ENCODE assay signal across 16 cellular contexts in genomic region chr5:167827766-167828165, GRCh38.
A peak's percentile ranks its signal among the peaks of the same experiment; 100 is the strongest.
DNase-seq lines count a peak whose midpoint lies in the region; ATAC-seq and TF ChIP-seq lines count a peak whose summit lies in the region.
"Had no signal": no experiment of that assay in that cellular context is flagged by ENCODE, and none has a peak within 500 bp of the region (broad histone marks: within the 10 kb centered on the region; RNA-seq: fewer than 3 reads in every experiment).

No MANE protein-coding gene starts in this region.

- DNase-seq in MCF 10A (ENCODE audit: unreplicated experiment) = peak; percentile 79
- no peak for DNase-seq in breast epithelium (ENCODE audit: low spot score in 2 of 2)
- peak; percentile 89 for DNase-seq in SW480 (ENCODE audit: low spot score)
- no peak for DNase-seq in NCI-H2196 treated with DMSO at 0.1 percent for 48 hours (lab: John Stamatoyannopoulos, UW; ENCODE audit: unreplicated experiment)
- no peak for DNase-seq in iPS-NIHi11 (ENCODE audit: low spot score)
- no peak for DNase-seq in activated CD4-positive, alpha-beta T cell treated with anti-CD3 and anti-CD28 coated beads, Interleukin-2, amount 10 ng/mL, durations not matched to agents 7 days and 5 days
- DNase-seq: AML-193; Caco-2; CD8-positive, alpha-beta memory T cell; GF-D8; H7 had no signal

- no peak overlapping the region for H3K4me3 Mint-ChIP-seq in MCF 10A (ENCODE audit: unreplicated experiment)
- H3K4me3 Mint-ChIP-seq in activated CD4-positive, alpha-beta T cell treated with anti-CD3 and anti-CD28 coated beads, Interleukin-2, amount 10 ng/mL, durations not matched to agents 7 days and 5 days = no peak overlapping the region
- H3K4me3 Mint-ChIP-seq: CD8-positive, alpha-beta memory T cell; GM23338 had no signal

- intact Hi-C loops in MCF 10A (cut with micrococcal nuclease) = no loop called here
- intact Hi-C loops in breast epithelium (cut with DNase I; ENCODE audit: low total_unique reads) = no loop called here

- no peak for TF ChIP-seq POLR2A in breast epithelium (IDR thresholded peaks at IDR 0.05)

- H3K9me3 ChIP-seq in breast epithelium = no peaks in the 10 kb centered on the region
- H3K9me3 ChIP-seq: BLaER1, Caco-2 had no signal

- BruUV-seq in MCF 10A (replicated peaks; lab: Mats Ljungman, UMichigan) = no TSS peak

- no peak overlapping the region for H3K4me3 ChIP-seq in breast epithelium
- H3K4me3 ChIP-seq: BLaER1, GM23338 had no signal

- H3K4me1 ChIP-seq in breast epithelium = no peaks in the 10 kb centered on the region
- H3K4me1 ChIP-seq: BLaER1, Caco-2 had no signal

- H3K27me3 Mint-ChIP-seq in MCF 10A (ENCODE audit: insufficient read depth, unreplicated experiment) = no peaks in the 10 kb centered on the region
- no peaks in the 10 kb centered on the region for H3K27me3 Mint-ChIP-seq in activated CD4-positive, alpha-beta T cell treated with anti-CD3 and anti-CD28 coated beads, Interleukin-2, amount 10 ng/mL, durations not matched to agents 7 days and 5 days
- H3K27me3 Mint-ChIP-seq: CD8-positive, alpha-beta memory T cell had no signal

- H3K4me1 Mint-ChIP-seq in MCF 10A (ENCODE audit: insufficient read depth, unreplicated experiment) = peaks cover 10% of the 10 kb centered on the region
- no peaks in the 10 kb centered on the region for H3K4me1 Mint-ChIP-seq in activated CD4-positive, alpha-beta T cell treated with anti-CD3 and anti-CD28 coated beads, Interleukin-2, amount 10 ng/mL, durations not matched to agents 7 days and 5 days
- H3K4me1 Mint-ChIP-seq: CD8-positive, alpha-beta memory T cell had no signal

- ATAC-seq in esophagus mucosa = peak; percentile 86
- no peak for ATAC-seq in GM19397 (IDR thresholded peaks at IDR 0.05; ENCODE audit: unreplicated experiment)
- ATAC-seq: GM23338 had no signal

- H3K27ac ChIP-seq in breast epithelium = no peak overlapping the region
- H3K27ac ChIP-seq: 22Rv1, BLaER1 had no signal

- no peak for TF ChIP-seq CTCF in MCF 10A (IDR thresholded peaks at IDR 0.05; ENCODE audit: unreplicated experiment)
- TF ChIP-seq CTCF in breast epithelium (IDR thresholded peaks at IDR 0.05) = no peak

- H3K36me3 ChIP-seq in breast epithelium = no peaks in the 10 kb centered on the region

- CTCF ChIA-PET in MCF 10A (lab: Yijun Ruan, JAX) = interaction anchor here (0.5 kb wide), 1 partner anchor 106 kb away, joined by 3 read pairs; no protein-coding TSS in a partner anchor
- CTCF ChIA-PET in activated CD4-positive, alpha-beta T cell treated with anti-CD3 and anti-CD28 coated beads, Interleukin-2, amount 10 ng/mL, durations not matched to agents 7 days and 5 days (lab: Charles Lee) = no interaction called here

- H3K36me3 Mint-ChIP-seq in MCF 10A (ENCODE audit: insufficient read depth, unreplicated experiment) = no peaks in the 10 kb centered on the region
- H3K36me3 Mint-ChIP-seq in activated CD4-positive, alpha-beta T cell treated with anti-CD3 and anti-CD28 coated beads, Interleukin-2, amount 10 ng/mL, durations not matched to agents 7 days and 5 days (ENCODE audit: low read depth) = no peaks in the 10 kb centered on the region
- H3K36me3 Mint-ChIP-seq: CD8-positive, alpha-beta memory T cell had no signal

- H3K27ac Mint-ChIP-seq in MCF 10A (ENCODE audit: low read depth, unreplicated experiment) = no peak overlapping the region
- H3K27ac Mint-ChIP-seq in activated CD4-positive, alpha-beta T cell treated with anti-CD3 and anti-CD28 coated beads, Interleukin-2, amount 10 ng/mL, durations not matched to agents 7 days and 5 days = no peak overlapping the region
- H3K27ac Mint-ChIP-seq: CD8-positive, alpha-beta memory T cell; GM23338 had no signal

- POLR2A ChIA-PET in MCF 10A (lab: Yijun Ruan, JAX) = no interaction called here
- POLR2A ChIA-PET in activated CD4-positive, alpha-beta T cell treated with anti-CD3 and anti-CD28 coated beads, Interleukin-2, amount 10 ng/mL, durations not matched to agents 7 days and 5 days (lab: Charles Lee) = no interaction called here

- H3K27me3 ChIP-seq in breast epithelium = no peaks in the 10 kb centered on the region
- H3K27me3 ChIP-seq: BLaER1 had no signal

- no peaks in the 10 kb centered on the region for H3K9me3 Mint-ChIP-seq in MCF 10A (ENCODE audit: unreplicated experiment)
- H3K9me3 Mint-ChIP-seq in activated CD4-positive, alpha-beta T cell treated with anti-CD3 and anti-CD28 coated beads, Interleukin-2, amount 10 ng/mL, durations not matched to agents 7 days and 5 days = no peaks in the 10 kb centered on the region

Comparison
In these comparisons a context has a peak if more than half of its experiments do, and no peak if none do; other contexts are left out.
1. DNase-seq: peak in MCF 10A (single experiment) and SW480 (single experiment); none in breast epithelium (0 of 2), NCI-H2196 treated with DMSO at 0.1 percent for 48 hours (single experiment), iPS-NIHi11 (single experiment) and activated CD4-positive, alpha-beta T cell treated with anti-CD3 and anti-CD28 coated beads, Interleukin-2, amount 10 ng/mL, durations not matched to agents 7 days and 5 days (single experiment).